ENCODE assay signal across 1 cellular context in the genomic region with DNA sequence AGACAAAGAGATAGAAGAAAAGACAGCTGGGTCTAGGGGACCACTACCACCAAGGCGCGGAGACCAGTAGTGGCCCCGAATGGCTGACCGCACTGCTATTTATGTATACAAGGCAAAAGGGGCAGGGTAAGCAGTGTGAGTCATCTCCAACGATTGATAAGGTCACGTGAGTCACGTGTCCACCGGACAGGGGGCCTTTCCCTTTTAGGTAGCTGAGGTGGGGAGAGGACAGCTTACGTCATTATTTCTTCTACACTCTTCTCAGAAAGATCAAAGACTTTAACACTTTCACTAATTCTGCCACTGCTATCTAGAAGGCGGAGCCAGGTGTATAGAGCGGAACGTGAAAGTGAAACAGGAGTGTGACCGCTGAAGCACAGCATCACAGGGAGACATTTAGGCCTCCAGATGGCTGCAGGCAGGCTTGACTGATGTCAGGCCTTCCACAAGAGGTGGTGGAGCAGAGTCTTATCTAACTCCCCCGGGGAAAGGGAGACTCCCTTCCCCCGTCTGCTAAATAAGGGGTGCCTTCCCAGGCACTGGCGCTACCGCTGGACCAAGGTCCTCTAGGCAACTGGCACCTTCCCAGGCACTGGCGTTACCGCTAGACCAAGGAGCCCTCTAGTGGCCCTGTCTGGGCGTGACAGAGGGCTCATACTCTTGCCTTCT.
TF ChIP-seq lines count a peak whose summit lies in the region.

No MANE protein-coding gene starts in this region.

TF ChIP-seq in K562, 482 proteins besides CTCF, POLR2A, EP300 and RAD21 (continued from another document and continues in another):
- TF ChIP-seq, protein P1, sequence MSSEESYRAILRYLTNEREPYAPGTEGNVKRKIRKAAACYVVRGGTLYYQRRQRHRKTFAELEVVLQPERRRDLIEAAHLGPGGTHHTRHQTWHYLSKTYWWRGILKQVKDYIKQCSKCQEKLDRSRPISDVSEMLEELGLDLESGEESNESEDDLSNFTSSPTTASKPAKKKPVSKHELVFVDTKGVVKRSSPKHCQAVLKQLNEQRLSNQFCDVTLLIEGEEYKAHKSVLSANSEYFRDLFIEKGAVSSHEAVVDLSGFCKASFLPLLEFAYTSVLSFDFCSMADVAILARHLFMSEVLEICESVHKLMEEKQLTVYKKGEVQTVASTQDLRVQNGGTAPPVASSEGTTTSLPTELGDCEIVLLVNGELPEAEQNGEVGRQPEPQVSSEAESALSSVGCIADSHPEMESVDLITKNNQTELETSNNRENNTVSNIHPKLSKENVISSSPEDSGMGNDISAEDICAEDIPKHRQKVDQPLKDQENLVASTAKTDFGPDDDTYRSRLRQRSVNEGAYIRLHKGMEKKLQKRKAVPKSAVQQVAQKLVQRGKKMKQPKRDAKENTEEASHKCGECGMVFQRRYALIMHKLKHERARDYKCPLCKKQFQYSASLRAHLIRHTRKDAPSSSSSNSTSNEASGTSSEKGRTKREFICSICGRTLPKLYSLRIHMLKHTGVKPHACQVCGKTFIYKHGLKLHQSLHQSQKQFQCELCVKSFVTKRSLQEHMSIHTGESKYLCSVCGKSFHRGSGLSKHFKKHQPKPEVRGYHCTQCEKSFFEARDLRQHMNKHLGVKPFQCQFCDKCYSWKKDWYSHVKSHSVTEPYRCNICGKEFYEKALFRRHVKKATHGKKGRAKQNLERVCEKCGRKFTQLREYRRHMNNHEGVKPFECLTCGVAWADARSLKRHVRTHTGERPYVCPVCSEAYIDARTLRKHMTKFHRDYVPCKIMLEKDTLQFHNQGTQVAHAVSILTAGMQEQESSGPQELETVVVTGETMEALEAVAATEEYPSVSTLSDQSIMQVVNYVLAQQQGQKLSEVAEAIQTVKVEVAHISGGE (CRISPR knock-in tag; IDR thresholded peaks at IDR 0.05), result no peak
- no peak for TF ChIP-seq CBX5 (IDR thresholded peaks at IDR 0.05; ENCODE audit: borderline replicate concordance, low read depth)
- TF ChIP-seq, protein P2, sequence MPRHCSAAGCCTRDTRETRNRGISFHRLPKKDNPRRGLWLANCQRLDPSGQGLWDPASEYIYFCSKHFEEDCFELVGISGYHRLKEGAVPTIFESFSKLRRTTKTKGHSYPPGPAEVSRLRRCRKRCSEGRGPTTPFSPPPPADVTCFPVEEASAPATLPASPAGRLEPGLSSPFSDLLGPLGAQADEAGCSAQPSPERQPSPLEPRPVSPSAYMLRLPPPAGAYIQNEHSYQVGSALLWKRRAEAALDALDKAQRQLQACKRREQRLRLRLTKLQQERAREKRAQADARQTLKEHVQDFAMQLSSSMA (CRISPR knock-in tag; IDR thresholded peaks at IDR 0.05), result no peak
- no peak for TF ChIP-seq TRIM28 (IDR thresholded peaks at IDR 0.05)
- no peak for TF ChIP-seq OTX1 (CRISPR knock-in tag; IDR thresholded peaks at IDR 0.05)
- TF ChIP-seq GABPA (tag; conservative IDR thresholded peaks at IDR 0.05; ENCODE audit: low read depth), result no peak
- TF ChIP-seq, protein P3, sequence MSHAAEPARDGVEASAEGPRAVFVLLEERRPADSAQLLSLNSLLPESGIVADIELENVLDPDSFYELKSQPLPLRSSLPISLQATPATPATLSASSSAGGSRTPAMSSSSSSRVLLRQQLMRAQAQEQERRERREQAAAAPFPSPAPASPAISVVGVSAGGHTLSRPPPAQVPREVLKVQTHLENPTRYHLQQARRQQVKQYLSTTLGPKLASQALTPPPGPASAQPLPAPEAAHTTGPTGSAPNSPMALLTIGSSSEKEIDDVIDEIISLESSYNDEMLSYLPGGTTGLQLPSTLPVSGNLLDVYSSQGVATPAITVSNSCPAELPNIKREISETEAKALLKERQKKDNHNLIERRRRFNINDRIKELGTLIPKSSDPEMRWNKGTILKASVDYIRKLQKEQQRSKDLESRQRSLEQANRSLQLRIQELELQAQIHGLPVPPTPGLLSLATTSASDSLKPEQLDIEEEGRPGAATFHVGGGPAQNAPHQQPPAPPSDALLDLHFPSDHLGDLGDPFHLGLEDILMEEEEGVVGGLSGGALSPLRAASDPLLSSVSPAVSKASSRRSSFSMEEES (CRISPR knock-in tag; IDR thresholded peaks at IDR 0.05), result peak; percentile 95
- TF ChIP-seq ZNF3 (CRISPR knock-in tag; IDR thresholded peaks at IDR 0.05), result no peak
- TF ChIP-seq, protein P4, sequence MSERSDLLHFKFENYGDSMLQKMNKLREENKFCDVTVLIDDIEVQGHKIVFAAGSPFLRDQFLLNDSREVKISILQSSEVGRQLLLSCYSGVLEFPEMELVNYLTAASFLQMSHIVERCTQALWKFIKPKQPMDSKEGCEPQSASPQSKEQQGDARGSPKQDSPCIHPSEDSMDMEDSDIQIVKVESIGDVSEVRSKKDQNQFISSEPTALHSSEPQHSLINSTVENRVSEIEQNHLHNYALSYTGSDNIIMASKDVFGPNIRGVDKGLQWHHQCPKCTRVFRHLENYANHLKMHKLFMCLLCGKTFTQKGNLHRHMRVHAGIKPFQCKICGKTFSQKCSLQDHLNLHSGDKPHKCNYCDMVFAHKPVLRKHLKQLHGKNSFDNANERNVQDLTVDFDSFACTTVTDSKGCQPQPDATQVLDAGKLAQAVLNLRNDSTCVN (CRISPR knock-in tag; IDR thresholded peaks at IDR 0.05), result no peak
- TF ChIP-seq, protein P5, sequence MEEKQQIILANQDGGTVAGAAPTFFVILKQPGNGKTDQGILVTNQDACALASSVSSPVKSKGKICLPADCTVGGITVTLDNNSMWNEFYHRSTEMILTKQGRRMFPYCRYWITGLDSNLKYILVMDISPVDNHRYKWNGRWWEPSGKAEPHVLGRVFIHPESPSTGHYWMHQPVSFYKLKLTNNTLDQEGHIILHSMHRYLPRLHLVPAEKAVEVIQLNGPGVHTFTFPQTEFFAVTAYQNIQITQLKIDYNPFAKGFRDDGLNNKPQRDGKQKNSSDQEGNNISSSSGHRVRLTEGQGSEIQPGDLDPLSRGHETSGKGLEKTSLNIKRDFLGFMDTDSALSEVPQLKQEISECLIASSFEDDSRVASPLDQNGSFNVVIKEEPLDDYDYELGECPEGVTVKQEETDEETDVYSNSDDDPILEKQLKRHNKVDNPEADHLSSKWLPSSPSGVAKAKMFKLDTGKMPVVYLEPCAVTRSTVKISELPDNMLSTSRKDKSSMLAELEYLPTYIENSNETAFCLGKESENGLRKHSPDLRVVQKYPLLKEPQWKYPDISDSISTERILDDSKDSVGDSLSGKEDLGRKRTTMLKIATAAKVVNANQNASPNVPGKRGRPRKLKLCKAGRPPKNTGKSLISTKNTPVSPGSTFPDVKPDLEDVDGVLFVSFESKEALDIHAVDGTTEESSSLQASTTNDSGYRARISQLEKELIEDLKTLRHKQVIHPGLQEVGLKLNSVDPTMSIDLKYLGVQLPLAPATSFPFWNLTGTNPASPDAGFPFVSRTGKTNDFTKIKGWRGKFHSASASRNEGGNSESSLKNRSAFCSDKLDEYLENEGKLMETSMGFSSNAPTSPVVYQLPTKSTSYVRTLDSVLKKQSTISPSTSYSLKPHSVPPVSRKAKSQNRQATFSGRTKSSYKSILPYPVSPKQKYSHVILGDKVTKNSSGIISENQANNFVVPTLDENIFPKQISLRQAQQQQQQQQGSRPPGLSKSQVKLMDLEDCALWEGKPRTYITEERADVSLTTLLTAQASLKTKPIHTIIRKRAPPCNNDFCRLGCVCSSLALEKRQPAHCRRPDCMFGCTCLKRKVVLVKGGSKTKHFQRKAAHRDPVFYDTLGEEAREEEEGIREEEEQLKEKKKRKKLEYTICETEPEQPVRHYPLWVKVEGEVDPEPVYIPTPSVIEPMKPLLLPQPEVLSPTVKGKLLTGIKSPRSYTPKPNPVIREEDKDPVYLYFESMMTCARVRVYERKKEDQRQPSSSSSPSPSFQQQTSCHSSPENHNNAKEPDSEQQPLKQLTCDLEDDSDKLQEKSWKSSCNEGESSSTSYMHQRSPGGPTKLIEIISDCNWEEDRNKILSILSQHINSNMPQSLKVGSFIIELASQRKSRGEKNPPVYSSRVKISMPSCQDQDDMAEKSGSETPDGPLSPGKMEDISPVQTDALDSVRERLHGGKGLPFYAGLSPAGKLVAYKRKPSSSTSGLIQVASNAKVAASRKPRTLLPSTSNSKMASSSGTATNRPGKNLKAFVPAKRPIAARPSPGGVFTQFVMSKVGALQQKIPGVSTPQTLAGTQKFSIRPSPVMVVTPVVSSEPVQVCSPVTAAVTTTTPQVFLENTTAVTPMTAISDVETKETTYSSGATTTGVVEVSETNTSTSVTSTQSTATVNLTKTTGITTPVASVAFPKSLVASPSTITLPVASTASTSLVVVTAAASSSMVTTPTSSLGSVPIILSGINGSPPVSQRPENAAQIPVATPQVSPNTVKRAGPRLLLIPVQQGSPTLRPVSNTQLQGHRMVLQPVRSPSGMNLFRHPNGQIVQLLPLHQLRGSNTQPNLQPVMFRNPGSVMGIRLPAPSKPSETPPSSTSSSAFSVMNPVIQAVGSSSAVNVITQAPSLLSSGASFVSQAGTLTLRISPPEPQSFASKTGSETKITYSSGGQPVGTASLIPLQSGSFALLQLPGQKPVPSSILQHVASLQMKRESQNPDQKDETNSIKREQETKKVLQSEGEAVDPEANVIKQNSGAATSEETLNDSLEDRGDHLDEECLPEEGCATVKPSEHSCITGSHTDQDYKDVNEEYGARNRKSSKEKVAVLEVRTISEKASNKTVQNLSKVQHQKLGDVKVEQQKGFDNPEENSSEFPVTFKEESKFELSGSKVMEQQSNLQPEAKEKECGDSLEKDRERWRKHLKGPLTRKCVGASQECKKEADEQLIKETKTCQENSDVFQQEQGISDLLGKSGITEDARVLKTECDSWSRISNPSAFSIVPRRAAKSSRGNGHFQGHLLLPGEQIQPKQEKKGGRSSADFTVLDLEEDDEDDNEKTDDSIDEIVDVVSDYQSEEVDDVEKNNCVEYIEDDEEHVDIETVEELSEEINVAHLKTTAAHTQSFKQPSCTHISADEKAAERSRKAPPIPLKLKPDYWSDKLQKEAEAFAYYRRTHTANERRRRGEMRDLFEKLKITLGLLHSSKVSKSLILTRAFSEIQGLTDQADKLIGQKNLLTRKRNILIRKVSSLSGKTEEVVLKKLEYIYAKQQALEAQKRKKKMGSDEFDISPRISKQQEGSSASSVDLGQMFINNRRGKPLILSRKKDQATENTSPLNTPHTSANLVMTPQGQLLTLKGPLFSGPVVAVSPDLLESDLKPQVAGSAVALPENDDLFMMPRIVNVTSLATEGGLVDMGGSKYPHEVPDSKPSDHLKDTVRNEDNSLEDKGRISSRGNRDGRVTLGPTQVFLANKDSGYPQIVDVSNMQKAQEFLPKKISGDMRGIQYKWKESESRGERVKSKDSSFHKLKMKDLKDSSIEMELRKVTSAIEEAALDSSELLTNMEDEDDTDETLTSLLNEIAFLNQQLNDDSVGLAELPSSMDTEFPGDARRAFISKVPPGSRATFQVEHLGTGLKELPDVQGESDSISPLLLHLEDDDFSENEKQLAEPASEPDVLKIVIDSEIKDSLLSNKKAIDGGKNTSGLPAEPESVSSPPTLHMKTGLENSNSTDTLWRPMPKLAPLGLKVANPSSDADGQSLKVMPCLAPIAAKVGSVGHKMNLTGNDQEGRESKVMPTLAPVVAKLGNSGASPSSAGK (IDR thresholded peaks at IDR 0.05), result no peak
- TF ChIP-seq MECOM (CRISPR knock-in tag; IDR thresholded peaks at IDR 0.05), result no peak
- no peak for TF ChIP-seq ZNF780A (CRISPR knock-in tag; IDR thresholded peaks at IDR 0.05)
- TF ChIP-seq RBBP5 (IDR thresholded peaks at IDR 0.05; ENCODE audit: borderline replicate concordance, insufficient read depth, low read length, poor library complexity, severe bottlenecking), result no peak
- TF ChIP-seq, protein P6, sequence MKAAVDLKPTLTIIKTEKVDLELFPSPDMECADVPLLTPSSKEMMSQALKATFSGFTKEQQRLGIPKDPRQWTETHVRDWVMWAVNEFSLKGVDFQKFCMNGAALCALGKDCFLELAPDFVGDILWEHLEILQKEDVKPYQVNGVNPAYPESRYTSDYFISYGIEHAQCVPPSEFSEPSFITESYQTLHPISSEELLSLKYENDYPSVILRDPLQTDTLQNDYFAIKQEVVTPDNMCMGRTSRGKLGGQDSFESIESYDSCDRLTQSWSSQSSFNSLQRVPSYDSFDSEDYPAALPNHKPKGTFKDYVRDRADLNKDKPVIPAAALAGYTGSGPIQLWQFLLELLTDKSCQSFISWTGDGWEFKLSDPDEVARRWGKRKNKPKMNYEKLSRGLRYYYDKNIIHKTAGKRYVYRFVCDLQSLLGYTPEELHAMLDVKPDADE (conservative IDR thresholded peaks at IDR 0.05; ENCODE audit: control insufficient read depth, low read depth, low read length), result no peak
- TF ChIP-seq, protein P7, sequence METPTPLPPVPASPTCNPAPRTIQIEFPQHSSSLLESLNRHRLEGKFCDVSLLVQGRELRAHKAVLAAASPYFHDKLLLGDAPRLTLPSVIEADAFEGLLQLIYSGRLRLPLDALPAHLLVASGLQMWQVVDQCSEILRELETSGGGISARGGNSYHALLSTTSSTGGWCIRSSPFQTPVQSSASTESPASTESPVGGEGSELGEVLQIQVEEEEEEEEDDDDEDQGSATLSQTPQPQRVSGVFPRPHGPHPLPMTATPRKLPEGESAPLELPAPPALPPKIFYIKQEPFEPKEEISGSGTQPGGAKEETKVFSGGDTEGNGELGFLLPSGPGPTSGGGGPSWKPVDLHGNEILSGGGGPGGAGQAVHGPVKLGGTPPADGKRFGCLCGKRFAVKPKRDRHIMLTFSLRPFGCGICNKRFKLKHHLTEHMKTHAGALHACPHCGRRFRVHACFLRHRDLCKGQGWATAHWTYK (CRISPR knock-in tag; IDR thresholded peaks at IDR 0.05), result no peak
- no peak for TF ChIP-seq ZEB2 (IDR thresholded peaks at IDR 0.05)
- no peak for TF ChIP-seq SRSF1 (IDR thresholded peaks at IDR 0.05; ENCODE audit: low read depth, low read length)
- TF ChIP-seq HNRNPK (IDR thresholded peaks at IDR 0.05; ENCODE audit: low read depth, low read length, poor library complexity, severe bottlenecking), result no peak
- TF ChIP-seq TAF9B (IDR thresholded peaks at IDR 0.05; ENCODE audit: partially characterized antibody), result no peak
- TF ChIP-seq, protein P8, sequence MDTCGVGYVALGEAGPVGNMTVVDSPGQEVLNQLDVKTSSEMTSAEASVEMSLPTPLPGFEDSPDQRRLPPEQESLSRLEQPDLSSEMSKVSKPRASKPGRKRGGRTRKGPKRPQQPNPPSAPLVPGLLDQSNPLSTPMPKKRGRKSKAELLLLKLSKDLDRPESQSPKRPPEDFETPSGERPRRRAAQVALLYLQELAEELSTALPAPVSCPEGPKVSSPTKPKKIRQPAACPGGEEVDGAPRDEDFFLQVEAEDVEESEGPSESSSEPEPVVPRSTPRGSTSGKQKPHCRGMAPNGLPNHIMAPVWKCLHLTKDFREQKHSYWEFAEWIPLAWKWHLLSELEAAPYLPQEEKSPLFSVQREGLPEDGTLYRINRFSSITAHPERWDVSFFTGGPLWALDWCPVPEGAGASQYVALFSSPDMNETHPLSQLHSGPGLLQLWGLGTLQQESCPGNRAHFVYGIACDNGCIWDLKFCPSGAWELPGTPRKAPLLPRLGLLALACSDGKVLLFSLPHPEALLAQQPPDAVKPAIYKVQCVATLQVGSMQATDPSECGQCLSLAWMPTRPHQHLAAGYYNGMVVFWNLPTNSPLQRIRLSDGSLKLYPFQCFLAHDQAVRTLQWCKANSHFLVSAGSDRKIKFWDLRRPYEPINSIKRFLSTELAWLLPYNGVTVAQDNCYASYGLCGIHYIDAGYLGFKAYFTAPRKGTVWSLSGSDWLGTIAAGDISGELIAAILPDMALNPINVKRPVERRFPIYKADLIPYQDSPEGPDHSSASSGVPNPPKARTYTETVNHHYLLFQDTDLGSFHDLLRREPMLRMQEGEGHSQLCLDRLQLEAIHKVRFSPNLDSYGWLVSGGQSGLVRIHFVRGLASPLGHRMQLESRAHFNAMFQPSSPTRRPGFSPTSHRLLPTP (IDR thresholded peaks at IDR 0.05; ENCODE audit: borderline replicate concordance, extremely low read depth, insufficient read length), result no peak
- peak; percentile 87 for TF ChIP-seq TOE1 (IDR thresholded peaks at IDR 0.05; ENCODE audit: borderline replicate concordance)
- no peak for TF ChIP-seq TOE1 (CRISPR knock-in tag; IDR thresholded peaks at IDR 0.05; ENCODE audit: borderline replicate concordance, low read depth)
- TF ChIP-seq YY1 (IDR thresholded peaks at IDR 0.05; ENCODE audit: borderline replicate concordance in 1 of 3, control insufficient read depth in 1 of 3, extremely low read depth in 1 of 3, insufficient read depth in 3 of 3, insufficient read length in 1 of 3, insufficient replicate concordance in 2 of 3, low read depth in 1 of 3, low read length in 2 of 3), result no peak
- TF ChIP-seq CTBP1 (IDR thresholded peaks at IDR 0.05; ENCODE audit: borderline replicate concordance), result peak; percentile 56; the same call in 1 of the 2 replicates
